ENCODE assay signal across 1 cellular context in genomic region chr3:127865941-127866340, GRCh38.
TF ChIP-seq lines count a peak whose summit lies in the region.

No MANE protein-coding gene starts in this region.

TF ChIP-seq in A549, 52 proteins besides CTCF, POLR2A, EP300 and RAD21 (continued from another document):
- TF ChIP-seq BCL3 (IDR thresholded peaks at IDR 0.05) = no peak
- no peak for TF ChIP-seq PBX3 (IDR thresholded peaks at IDR 0.05)
- no peak for TF ChIP-seq CHD4 (IDR thresholded peaks at IDR 0.05; ENCODE audit: borderline replicate concordance)
- TF ChIP-seq USF2 (IDR thresholded peaks at IDR 0.05) = no peak
- no peak for TF ChIP-seq EHF (CRISPR knock-in tag; IDR thresholded peaks at IDR 0.05)
